Comparison of ENCODE assay signal across 8 cellular contexts in the genomic region with DNA sequence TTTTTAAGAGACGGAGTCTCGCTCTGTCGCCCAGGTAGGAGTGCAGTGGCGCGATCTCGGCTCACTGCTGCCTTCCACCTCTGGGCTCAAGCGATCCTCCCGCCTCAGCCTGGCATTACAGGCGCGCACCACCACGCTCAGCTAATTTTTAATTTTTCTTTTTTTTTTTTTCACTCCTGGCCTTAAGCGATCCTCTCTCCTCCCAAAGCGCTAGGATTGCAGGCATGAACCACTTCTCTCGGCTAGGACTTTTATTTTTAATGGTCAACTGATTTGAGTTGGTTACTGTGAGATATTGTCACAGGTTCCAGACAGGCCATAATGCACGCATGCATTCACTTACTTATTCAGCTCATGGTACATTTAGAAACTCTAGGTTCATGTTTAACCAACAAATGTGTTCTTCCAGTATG. TPM values are rescaled to one million over a fixed set of nuclear protein-coding genes. Genes with fewer than 3 reads are reported as not detected.
DNase-seq lines count a peak whose midpoint lies in the region; ATAC-seq and TF ChIP-seq lines count a peak whose summit lies in the region.

No MANE protein-coding gene starts in this region.

- no peak for TF ChIP-seq POLR2A in breast epithelium (IDR thresholded peaks at IDR 0.05)

- peak overlapping the region; percentile 71 to 81 (median 72) for H3K4me3 ChIP-seq in breast epithelium

- H3K9me3 ChIP-seq in ES-I3 (ENCODE audit: control insufficient read depth, insufficient read depth, low read length) (no peaks in the 10 kb centered on the region), breast epithelium (no peaks in the 10 kb centered on the region)

- peak overlapping the region; percentile 91 to 97 for H3K27ac ChIP-seq in breast epithelium

- H3K4me1 Mint-ChIP-seq in naive thymus-derived CD8-positive, alpha-beta T cell = peaks cover 9 to 21% (median 16%) of the 10 kb centered on the region in 4 donors

- intact Hi-C loops in breast epithelium (cut with DNase I; ENCODE audit: low total_unique reads) = no loop called here

- H3K4me1 ChIP-seq in ES-I3 (ENCODE audit: insufficient read depth, low read length) (no peaks in the 10 kb centered on the region), breast epithelium (peaks cover 0 to 5% of the 10 kb centered on the region in 2 donors)

- ATAC-seq in HG03108 (IDR thresholded peaks at IDR 0.05; ENCODE audit: unreplicated experiment) (peak; percentile 4), HG03442 (IDR thresholded peaks at IDR 0.05; ENCODE audit: unreplicated experiment) (no peak), HG03196 (IDR thresholded peaks at IDR 0.05; ENCODE audit: unreplicated experiment) (no peak), GM18861 (IDR thresholded peaks at IDR 0.05; ENCODE audit: unreplicated experiment) (no peak)
- no peak for ATAC-seq in naive thymus-derived CD8-positive, alpha-beta T cell

- no peaks in the 10 kb centered on the region for H3K27me3 Mint-ChIP-seq in naive thymus-derived CD8-positive, alpha-beta T cell

- peak overlapping the region; percentile 92 to 98 (median 97) for H3K4me3 Mint-ChIP-seq in naive thymus-derived CD8-positive, alpha-beta T cell

- H3K9ac ChIP-seq in ES-I3 (ENCODE audit: low read depth, low read length) = peak overlapping the region; percentile 86

- H3K36me3 ChIP-seq in ES-I3 (ENCODE audit: insufficient read depth, low read length) (peaks cover 35% of the 10 kb centered on the region), breast epithelium (no peaks in the 10 kb centered on the region)

- peaks cover 0 to 15% (median 0%) of the 10 kb centered on the region in 3 donors for H3K36me3 Mint-ChIP-seq in naive thymus-derived CD8-positive, alpha-beta T cell

- POLR2A ChIA-PET in naive thymus-derived CD8-positive, alpha-beta T cell (lab: Charles Lee) = interaction anchor here (0.9 to 4.8 kb wide), 9 partner anchors 12 to 188 kb away, joined by 3 to 181 read pairs (median 6); a partner anchor contains a TSS

- no peak for DNase-seq in breast epithelium (ENCODE audit: low spot score in 2 of 2)
- DNase-seq in naive thymus-derived CD8-positive, alpha-beta T cell = no peak
- no peak for DNase-seq in dedifferentiated amniotic fluid mesenchymal stem cell (ENCODE audit: extremely low spot score)

- H3K27ac Mint-ChIP-seq in naive thymus-derived CD8-positive, alpha-beta T cell = peak overlapping the region; percentile 95 to 99 (median 98)

- no peak for TF ChIP-seq CTCF in breast epithelium (IDR thresholded peaks at IDR 0.05)

- no peaks in the 10 kb centered on the region for H3K9me3 Mint-ChIP-seq in naive thymus-derived CD8-positive, alpha-beta T cell

- no peaks in the 10 kb centered on the region for H3K27me3 ChIP-seq in breast epithelium

RNA-seq across cellular contexts. Expression of a gene that starts 0.9 kb away (rescaled TPM):
- 1 to 10 TPM; 4.0 to 6.2 (median 5.1) TPM for total RNA-seq in breast epithelium
- 10 to 100 TPM in 1 of 2 experiments, 1 to 10 TPM in 1; 9.5 to 11.4 TPM for total RNA-seq in naive thymus-derived CD8-positive, alpha-beta T cell
- polyA plus RNA-seq in naive thymus-derived CD8-positive, alpha-beta T cell = 10 to 100 TPM; 10.2 to 14.9 (median 11.2) TPM

RNA-seq across cellular contexts. Expression of a gene that starts 1.0 kb away (rescaled TPM):
- total RNA-seq in breast epithelium = 10 to 100 TPM; 28.6 to 86.9 (median 71.3) TPM
- total RNA-seq in naive thymus-derived CD8-positive, alpha-beta T cell = 10 to 100 TPM; 73.1 to 74.2 TPM
- polyA plus RNA-seq in naive thymus-derived CD8-positive, alpha-beta T cell = 1 to 10 TPM; 2.3 to 4.6 (median 4.6) TPM

RNA-seq across cellular contexts. Expression of a gene that starts 9.0 kb away (rescaled TPM):
- 10 to 100 TPM; 60.6 to 85.5 (median 84.0) TPM for total RNA-seq in breast epithelium
- 100 to 1,000 TPM; 160 to 164 TPM for total RNA-seq in naive thymus-derived CD8-positive, alpha-beta T cell
- 100 to 1,000 TPM in 1 of 3 donors, 10 to 100 TPM in 2; 69.1 to 104 (median 76.2) TPM for polyA plus RNA-seq in naive thymus-derived CD8-positive, alpha-beta T cell

RNA-seq across cellular contexts. Expression of a gene that starts 49.2 kb away (rescaled TPM):
- 10 to 100 TPM; 19.0 to 33.7 (median 29.3) TPM for total RNA-seq in breast epithelium
- total RNA-seq in naive thymus-derived CD8-positive, alpha-beta T cell = 10 to 100 TPM; 70.0 to 71.6 TPM
- polyA plus RNA-seq in naive thymus-derived CD8-positive, alpha-beta T cell = 10 to 100 TPM; 89.1 to 98.8 (median 91.2) TPM

RNA-seq across cellular contexts. Expression of a gene that starts 56.0 kb away (rescaled TPM):
- total RNA-seq in breast epithelium = 10 to 100 TPM; 11.4 to 14.1 (median 11.5) TPM
- 1 to 10 TPM; 8.3 to 9.1 TPM for total RNA-seq in naive thymus-derived CD8-positive, alpha-beta T cell
- polyA plus RNA-seq in naive thymus-derived CD8-positive, alpha-beta T cell = 1 to 10 TPM; 3.8 to 5.5 (median 4.6) TPM
